ENCODE assay signal across 8 cellular contexts in genomic region chr3:105366302-105367062, GRCh38. TPM values are rescaled to one million over a fixed set of nuclear protein-coding genes. Genes with fewer than 3 reads are reported as not detected.
DNase-seq lines count a peak whose midpoint lies in the region; ATAC-seq and TF ChIP-seq lines count a peak whose summit lies in the region.

TSS of gene ALCAM (plus strand) at chr3:105366909.

- POLR2A ChIA-PET in activated CD4-positive, alpha-beta T cell treated with anti-CD3 and anti-CD28 coated beads, Interleukin-2, amount 10 ng/mL, durations not matched to agents 7 days and 5 days (lab: Charles Lee), result no interaction called here

- peak within 1 kb of the TSS; percentile 64 to 68 for H3K4me3 ChIP-seq in left lung

- peaks cover 41% of the 10 kb centered on the region for H3K4me1 Mint-ChIP-seq in activated CD4-positive, alpha-beta T cell treated with anti-CD3 and anti-CD28 coated beads, Interleukin-2, amount 10 ng/mL, durations not matched to agents 7 days and 5 days

- peak within 1 kb of the TSS; percentile 95 for H3K27ac Mint-ChIP-seq in activated CD4-positive, alpha-beta T cell treated with anti-CD3 and anti-CD28 coated beads, Interleukin-2, amount 10 ng/mL, durations not matched to agents 7 days and 5 days

- no peaks in the 10 kb centered on the region for H3K36me3 ChIP-seq in left lung

- peaks cover 0 to 20% of the 10 kb centered on the region in 2 donors for H3K27me3 ChIP-seq in left lung

- H3K36me3 Mint-ChIP-seq in activated CD4-positive, alpha-beta T cell treated with anti-CD3 and anti-CD28 coated beads, Interleukin-2, amount 10 ng/mL, durations not matched to agents 7 days and 5 days (ENCODE audit: low read depth), result no peaks in the 10 kb centered on the region

- peak; percentile 70 for ATAC-seq in GM19324 (IDR thresholded peaks at IDR 0.05; ENCODE audit: low FRiP score, unreplicated experiment)
- ATAC-seq in HG03460 (IDR thresholded peaks at IDR 0.05; ENCODE audit: unreplicated experiment), result peak; percentile 52
- ATAC-seq in left lung, result peak; percentile 85

- intact Hi-C loops in left lung (cut with DNase I), result loop anchor here in 1 of 2 donors (5.0 kb wide), 1 partner anchor 739 kb away; no protein-coding TSS in a partner anchor

- H3K27me3 Mint-ChIP-seq in activated CD4-positive, alpha-beta T cell treated with anti-CD3 and anti-CD28 coated beads, Interleukin-2, amount 10 ng/mL, durations not matched to agents 7 days and 5 days, result peaks cover 31% of the 10 kb centered on the region

- peak; percentile 82 for TF ChIP-seq CTCF in C4-2B (conservative IDR thresholded peaks at IDR 0.05)
- TF ChIP-seq CTCF in left lung (IDR thresholded peaks at IDR 0.05), result peak; percentile 16 to 35

- H3K27ac ChIP-seq in C4-2B (peak within 1 kb of the TSS; percentile 85), left lung (peak within 1 kb of the TSS; percentile 90 to 92)

- H3K4me1 ChIP-seq in left lung, result peaks cover 0 to 42% of the 10 kb centered on the region in 2 donors

- H3K4me3 Mint-ChIP-seq in activated CD4-positive, alpha-beta T cell treated with anti-CD3 and anti-CD28 coated beads, Interleukin-2, amount 10 ng/mL, durations not matched to agents 7 days and 5 days, result peak within 1 kb of the TSS; percentile 91

- H3K9me3 Mint-ChIP-seq in activated CD4-positive, alpha-beta T cell treated with anti-CD3 and anti-CD28 coated beads, Interleukin-2, amount 10 ng/mL, durations not matched to agents 7 days and 5 days, result no peaks in the 10 kb centered on the region

- CTCF ChIA-PET in activated CD4-positive, alpha-beta T cell treated with anti-CD3 and anti-CD28 coated beads, Interleukin-2, amount 10 ng/mL, durations not matched to agents 7 days and 5 days (lab: Charles Lee), result no interaction called here

- DNase-seq in NCI-H526 (lab: John Stamatoyannopoulos, UW) (peak; percentile 98 to 99), dermis blood vessel endothelial cell (peak; percentile 99), left lung (peak; percentile 97 to 99)
- DNase-seq in activated CD4-positive, alpha-beta T cell treated with anti-CD3 and anti-CD28 coated beads, Interleukin-2, amount 10 ng/mL, durations not matched to agents 7 days and 5 days, result peak; percentile 83
- peak; percentile 77 to 80 for DNase-seq in stimulated activated CD4-positive, alpha-beta T cell treated with anti-CD3 and anti-CD28 coated beads, Interleukin-2, amount 100 ng/mL, for 48 hours

- no peaks in the 10 kb centered on the region for H3K9me3 ChIP-seq in left lung

RNA-seq across cellular contexts. Expression of gene ALCAM, which starts in this region (rescaled TPM):
- total RNA-seq in activated CD4-positive, alpha-beta T cell treated with anti-CD3 and anti-CD28 coated beads, Interleukin-2, amount 10 ng/mL, durations not matched to agents 7 days and 5 days, result 1 to 10 TPM; 3.8 to 4.5 TPM
- total RNA-seq in dermis blood vessel endothelial cell, result 49.7 and 115 TPM in 2 replicates
- 100 to 1,000 TPM; 137 to 170 TPM for total RNA-seq in left lung

Comparison
In these comparisons a context has a peak if more than half of its experiments do, and no peak if none do; other contexts are left out.
1. Peak in every context shown above with its lines: DNase-seq, ATAC-seq, H3K4me3 ChIP-seq and H3K27ac ChIP-seq.